In the genomic region with DNA sequence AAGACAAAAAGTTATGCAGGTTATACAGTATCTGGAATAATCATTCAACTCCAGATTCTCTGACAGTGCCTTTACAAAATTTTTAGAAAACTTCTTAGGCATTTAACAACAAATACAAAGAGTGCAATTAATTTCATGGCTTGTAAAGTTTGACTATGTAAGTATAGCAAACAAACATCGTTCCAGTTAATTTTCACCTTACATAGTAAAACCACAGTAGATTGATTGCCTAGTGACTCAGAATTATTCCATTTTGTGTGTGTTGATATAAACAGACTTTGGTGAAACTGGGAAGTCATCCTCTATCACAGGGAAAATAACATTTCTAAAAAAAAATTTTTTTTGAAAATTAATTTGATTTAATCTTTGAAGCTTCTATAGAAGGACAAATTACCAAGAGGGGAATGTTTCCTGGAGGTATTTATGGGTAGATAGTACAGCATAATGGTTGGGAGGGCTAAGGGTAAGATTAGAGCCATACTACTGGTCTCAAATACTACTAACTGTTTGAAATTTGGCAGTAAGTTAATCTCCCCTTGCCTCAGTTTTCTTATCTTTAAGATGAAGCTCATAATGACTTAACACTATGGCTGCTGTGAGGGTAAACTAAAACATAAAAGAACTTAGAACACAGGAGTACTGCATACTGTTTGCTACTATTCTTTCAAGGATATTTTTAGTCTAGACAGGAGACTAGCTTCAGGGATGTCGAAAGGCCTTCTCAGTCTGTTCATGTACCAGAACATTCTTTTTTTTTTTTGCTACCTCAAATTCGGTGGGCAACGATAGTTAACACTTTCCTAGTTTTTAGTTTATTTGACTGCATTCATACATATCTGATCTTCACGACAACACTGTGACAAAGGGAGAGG, we compare ENCODE assay signal across 18 cellular contexts. TPM values are rescaled to one million over a fixed set of nuclear protein-coding genes. Genes with fewer than 3 reads are reported as not detected.
"Had no signal": no experiment of that assay in that cellular context is flagged by ENCODE, and none has a peak within 500 bp of the region (broad histone marks: within the 10 kb centered on the region; RNA-seq: fewer than 3 reads in every experiment).

No MANE protein-coding gene starts in this region.

- H3K9ac ChIP-seq: parathyroid adenoma had no signal

- H3K4me1 ChIP-seq: body of pancreas, parathyroid adenoma had no signal

- FAIRE-seq: islet of Langerhans, urothelium cell line had no signal

- H3K4me3 Mint-ChIP-seq: activated CD4-positive, alpha-beta T cell treated with anti-CD3 and anti-CD28 coated beads, Interleukin-2, amount 10 ng/mL, durations not matched to agents 24 days and 14 days; activated naive CD4-positive, alpha-beta T cell treated with anti-CD3 and anti-CD28 coated beads, Interleukin-2, amount 10 ng/mL, durations not matched to agents 7 days and 5 days; central memory CD8-positive, alpha-beta T cell; effector memory CD8-positive, alpha-beta T cell; neural crest cell; T-helper 1 cell treated with Interleukin-12 subunit alpha and Interleukin-12 subunit beta and Interleukin-4 antibody, amounts not matched to agents 30 μg/mL and 1 μg/mL, for 36 hours had no signal

- H3K27ac ChIP-seq: body of pancreas, parathyroid adenoma, stomach had no signal

- H3K27me3 ChIP-seq: body of pancreas, stomach had no signal

- H3K27ac Mint-ChIP-seq: activated CD4-positive, alpha-beta T cell treated with anti-CD3 and anti-CD28 coated beads, Interleukin-2, amount 10 ng/mL, durations not matched to agents 24 days and 14 days; activated naive CD4-positive, alpha-beta T cell treated with anti-CD3 and anti-CD28 coated beads, Interleukin-2, amount 10 ng/mL, durations not matched to agents 7 days and 5 days; activated T-helper 2 cell treated with anti-CD3 and anti-CD28 coated beads, Interferon-gamma antibody, Interleukin-2, Interleukin-4, amounts not matched to agents 10 μg/mL and 5 μg/mL and 100 μg/mL, durations not matched to agents 14 hours and 24 hours and 36 hours; effector memory CD8-positive, alpha-beta T cell; T-helper 1 cell treated with Interleukin-12 subunit alpha and Interleukin-12 subunit beta and Interleukin-4 antibody, amounts not matched to agents 30 μg/mL and 1 μg/mL, for 36 hours had no signal

- H2AFZ ChIP-seq: parathyroid adenoma had no signal

- H3K9me3 ChIP-seq: body of pancreas, stomach, thoracic aorta had no signal

- H3K4me1 Mint-ChIP-seq: activated naive CD4-positive, alpha-beta T cell treated with anti-CD3 and anti-CD28 coated beads, Interleukin-2, amount 10 ng/mL, durations not matched to agents 7 days and 5 days; central memory CD8-positive, alpha-beta T cell; neural crest cell had no signal

- H3K79me2 ChIP-seq: parathyroid adenoma had no signal

- H3K27me3 Mint-ChIP-seq: activated CD4-positive, alpha-beta T cell treated with anti-CD3 and anti-CD28 coated beads, Interleukin-2, amount 10 ng/mL, durations not matched to agents 24 days and 14 days; activated naive CD4-positive, alpha-beta T cell treated with anti-CD3 and anti-CD28 coated beads, Interleukin-2, amount 10 ng/mL, durations not matched to agents 7 days and 5 days; central memory CD8-positive, alpha-beta T cell; effector memory CD8-positive, alpha-beta T cell had no signal

- DNase-seq: activated CD4-positive, alpha-beta T cell treated with anti-CD3 and anti-CD28 coated beads, Interleukin-2, amount 10 ng/mL, durations not matched to agents 24 days and 14 days; activated naive CD4-positive, alpha-beta T cell treated with anti-CD3 and anti-CD28 coated beads, Interleukin-2, amount 10 ng/mL, durations not matched to agents 7 days and 5 days; body of pancreas; effector memory CD8-positive, alpha-beta T cell; foreskin fibroblast; head of caudate nucleus; mesendoderm; stimulated activated CD4-positive, alpha-beta T cell treated with anti-CD3 and anti-CD28 coated beads, Interleukin-4, amount 100 ng/mL, for 4 hours; stomach had no signal

- ATAC-seq: body of pancreas; effector memory CD8-positive, alpha-beta T cell; left lobe of liver had no signal

- H3K4me3 ChIP-seq: body of pancreas, stomach, thoracic aorta had no signal

- H3K9me3 Mint-ChIP-seq: activated CD4-positive, alpha-beta T cell treated with anti-CD3 and anti-CD28 coated beads, Interleukin-2, amount 10 ng/mL, durations not matched to agents 24 days and 14 days; activated naive CD4-positive, alpha-beta T cell treated with anti-CD3 and anti-CD28 coated beads, Interleukin-2, amount 10 ng/mL, durations not matched to agents 7 days and 5 days; activated T-helper 2 cell treated with anti-CD3 and anti-CD28 coated beads, Interferon-gamma antibody, Interleukin-2, Interleukin-4, amounts not matched to agents 10 μg/mL and 5 μg/mL and 100 μg/mL, durations not matched to agents 14 hours and 24 hours and 36 hours; central memory CD8-positive, alpha-beta T cell; effector memory CD8-positive, alpha-beta T cell; neural crest cell; T-helper 1 cell treated with Interleukin-12 subunit alpha and Interleukin-12 subunit beta and Interleukin-4 antibody, amounts not matched to agents 30 μg/mL and 1 μg/mL, for 36 hours had no signal

RNA-seq across cellular contexts. Expression of gene CEBPZOS, which starts 54.8 kb away (rescaled TPM):
- total RNA-seq: neural crest cell had no signal
